In the genomic region with DNA sequence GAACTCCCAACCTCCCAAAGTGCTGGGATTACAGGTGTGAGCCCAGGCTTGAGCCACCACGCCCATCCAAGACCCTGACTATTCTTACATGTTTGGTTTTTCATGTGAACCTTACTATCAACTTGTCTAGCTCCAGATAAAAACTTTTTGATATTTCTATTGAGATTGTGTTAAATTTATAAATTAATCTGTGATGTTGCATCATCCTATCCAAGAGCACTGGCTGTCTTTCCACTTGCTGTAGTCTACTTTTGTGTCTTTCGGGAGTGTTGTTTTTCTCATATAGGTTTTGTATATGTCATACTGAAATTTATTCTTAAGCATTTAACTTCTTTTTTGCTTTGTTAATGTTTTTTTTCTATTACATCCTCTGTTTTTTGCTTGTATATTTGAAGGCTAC, we compare ENCODE assay signal across 10 cellular contexts.
"Had no signal": no experiment of that assay in that cellular context is flagged by ENCODE, and none has a peak within 500 bp of the region (broad histone marks: within the 10 kb centered on the region; RNA-seq: fewer than 3 reads in every experiment).

No MANE protein-coding gene starts in this region.

- H2AFZ ChIP-seq: GM23248 had no signal

- H3K9me3 Mint-ChIP-seq: HFFc6 had no signal

- H3K27ac Mint-ChIP-seq: HFFc6 had no signal

- H3K4me3 ChIP-seq: GM23248, HAP-1 had no signal

- H3K4me1 ChIP-seq: HAP-1 had no signal

- ATAC-seq: HCT116 had no signal

- DNase-seq: GM23248, GOT3, H7, HFFc6, Karpas-422, KBM-7 had no signal

- H3K27ac ChIP-seq: GM23248, KMS-11 had no signal

- FAIRE-seq: HTR-8/SVneo had no signal

- H3K9ac ChIP-seq: GM23248, KMS-11 had no signal

- H3K4me2 ChIP-seq: KMS-11 had no signal

- H3K9me3 ChIP-seq: HAP-1 had no signal

- H3K4me3 Mint-ChIP-seq: HFFc6 had no signal
